1 cellular context compared by ENCODE assay signal in genomic region chr6:21733311-21733710, GRCh38.
TF ChIP-seq lines count a peak whose summit lies in the region.

No MANE protein-coding gene starts in this region.

TF ChIP-seq in H1, 55 proteins besides CTCF, POLR2A, EP300 and RAD21:
- TF ChIP-seq MAX (IDR thresholded peaks at IDR 0.05) (no peak), SAP30 (IDR thresholded peaks at IDR 0.05; ENCODE audit: insufficient read depth, insufficient replicate concordance, low read length) (no peak), JUN (IDR thresholded peaks at IDR 0.05; ENCODE audit: low read depth, low read length) (no peak), PHF8 (conservative IDR thresholded peaks at IDR 0.05; ENCODE audit: low read depth, low read length) (no peak), RNF2 (IDR thresholded peaks at IDR 0.05; ENCODE audit: borderline replicate concordance, low read depth, low read length, missing control alignments, poor library complexity, severe bottlenecking) (no peak), TBP (IDR thresholded peaks at IDR 0.05; ENCODE audit: low read depth, low read length) (no peak), POLR2AphosphoS5 (IDR thresholded peaks at IDR 0.05; ENCODE audit: low read depth, low read length) (no peak), BRCA1 (IDR thresholded peaks at IDR 0.05; ENCODE audit: low read depth, low read length) (no peak), FOSL1 (IDR thresholded peaks at IDR 0.05; ENCODE audit: insufficient read depth, low read depth, low read length) (no peak), BCL11A (IDR thresholded peaks at IDR 0.05; ENCODE audit: low read depth in 2 of 2, low read length in 2 of 2) (no peak), EZH2 (IDR thresholded peaks at IDR 0.05; ENCODE audit: low read depth, low read length, severe bottlenecking) (no peak), SIN3A (conservative IDR thresholded peaks at IDR 0.05 in 1 of 2, IDR thresholded peaks at IDR 0.05 in 1 of 2; ENCODE audit: low read depth in 1 of 2, low read length in 2 of 2) (no peak), RXRA (IDR thresholded peaks at IDR 0.05; ENCODE audit: insufficient read depth, low read depth, low read length) (no peak), BACH1 (IDR thresholded peaks at IDR 0.05; ENCODE audit: low read length) (no peak), TCF12 (IDR thresholded peaks at IDR 0.05; ENCODE audit: low read depth, low read length) (no peak), GTF2F1 (IDR thresholded peaks at IDR 0.05; ENCODE audit: borderline replicate concordance, low read depth, low read length) (no peak), CREB1 (IDR thresholded peaks at IDR 0.05) (no peak)
